ENCODE assay signal across 1 cellular context in genomic region chr1:43363935-43364525, GRCh38.
A peak's percentile ranks its signal among the peaks of the same experiment; 100 is the strongest.
TF ChIP-seq lines count a peak whose summit lies in the region.

No MANE protein-coding gene starts in this region.

TF ChIP-seq in WTC11, 78 proteins besides CTCF, POLR2A, EP300 and RAD21 (continued from another document):
- TF ChIP-seq AFF4 (CRISPR knock-in tag; IDR thresholded peaks at IDR 0.05; ENCODE audit: borderline replicate concordance), result no peak
- no peak for TF ChIP-seq ZNF219 (CRISPR knock-in tag; IDR thresholded peaks at IDR 0.05; ENCODE audit: borderline replicate concordance)
- TF ChIP-seq PRRX2 (CRISPR knock-in tag; IDR thresholded peaks at IDR 0.05), result peak; percentile 18; the same call in 1 of the 2 replicates
- TF ChIP-seq ERG (CRISPR knock-in tag; IDR thresholded peaks at IDR 0.05), result peak; percentile 14; the same call in 1 of the 2 replicates
- no peak for TF ChIP-seq ZNF317 (CRISPR knock-in tag; IDR thresholded peaks at IDR 0.05; ENCODE audit: borderline replicate concordance, low read depth)
- peak; percentile 53; the same call in 1 of the 2 replicates for TF ChIP-seq ZNF671 (CRISPR knock-in tag; IDR thresholded peaks at IDR 0.05)
- TF ChIP-seq STAT6 (CRISPR knock-in tag; conservative IDR thresholded peaks at IDR 0.05; ENCODE audit: low read depth), result no peak
- no peak for TF ChIP-seq IRF2 (CRISPR knock-in tag; IDR thresholded peaks at IDR 0.05; ENCODE audit: borderline replicate concordance, low read depth)
- no peak for TF ChIP-seq JAZF1 (CRISPR knock-in tag; IDR thresholded peaks at IDR 0.05)
- TF ChIP-seq NFE2L1 (CRISPR knock-in tag; IDR thresholded peaks at IDR 0.05), result no peak
- TF ChIP-seq FOXK1 (CRISPR knock-in tag; IDR thresholded peaks at IDR 0.05), result no peak
